In the genomic region with DNA sequence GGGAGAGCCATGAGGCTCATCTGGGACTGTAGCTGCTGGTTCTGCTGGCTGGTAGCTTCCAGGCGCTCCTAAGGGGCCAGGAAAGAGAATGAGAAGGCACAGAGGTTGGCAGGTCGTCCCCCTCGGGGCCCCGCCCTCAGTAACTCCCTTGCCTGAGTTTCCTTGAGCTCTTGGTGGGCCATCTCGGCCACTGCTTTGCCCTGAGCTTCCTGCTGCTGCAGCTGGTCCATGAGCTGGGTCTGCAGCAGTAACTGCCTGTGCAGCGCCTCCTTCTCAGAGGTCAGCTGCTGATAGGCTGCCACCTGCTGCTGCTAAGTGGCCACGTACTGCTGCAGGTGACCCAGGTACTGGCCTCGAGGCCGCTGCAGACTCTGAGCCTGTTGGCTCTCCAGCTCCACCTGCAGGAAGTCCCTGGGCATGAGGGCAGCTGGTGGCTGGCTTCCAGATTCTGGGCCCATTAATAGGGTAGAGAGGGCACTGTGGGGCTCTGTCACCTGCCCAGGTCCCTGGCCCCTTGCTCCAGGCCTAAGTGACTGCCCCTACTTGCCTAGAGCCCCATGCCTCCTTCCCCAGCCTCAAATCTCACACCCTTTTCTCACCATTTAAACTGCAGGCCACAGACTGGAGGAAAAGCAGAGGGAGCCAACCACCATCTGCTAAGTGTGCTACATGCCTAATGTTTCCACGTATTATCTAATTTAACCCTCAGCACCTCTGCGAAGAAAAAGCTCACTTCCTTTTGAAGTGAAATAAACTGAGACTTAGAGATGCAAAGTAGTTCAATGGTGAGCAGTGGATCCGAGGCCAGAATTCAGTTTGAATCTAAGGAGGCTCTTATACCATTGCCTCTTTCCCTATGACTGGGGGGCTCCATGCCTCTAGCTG, we compare ENCODE assay signal across 8 cellular contexts. TPM values are rescaled to one million over a fixed set of nuclear protein-coding genes. Genes with fewer than 3 reads are reported as not detected.
A peak's percentile ranks its signal among the peaks of the same experiment; 100 is the strongest.
DNase-seq lines count a peak whose midpoint lies in the region; ATAC-seq and TF ChIP-seq lines count a peak whose summit lies in the region.

No MANE protein-coding gene starts in this region.

- H3K4ac ChIP-seq in mesenchymal stem cell (ENCODE audit: low read depth in 1 of 2, low read length in 2 of 2): no peak overlapping the region

- no peak overlapping the region for H3K14ac ChIP-seq in mesenchymal stem cell (ENCODE audit: low read length in 2 of 2)

- H2AFZ ChIP-seq in mesenchymal stem cell (ENCODE audit: low read depth, low read length): peak overlapping the region; percentile 14

- no peak overlapping the region for H3K27ac ChIP-seq in dorsolateral prefrontal cortex
- no peak overlapping the region for H3K27ac ChIP-seq in mesenchymal stem cell (ENCODE audit: low read length, poor library complexity, severe bottlenecking)
- H3K27ac ChIP-seq in testis: no peak overlapping the region

- no peaks in the 10 kb centered on the region for H3K79me1 ChIP-seq in mesenchymal stem cell (replicated peaks; ENCODE audit: low read length, poor library complexity, severe bottlenecking)

- no peak overlapping the region for H2BK15ac ChIP-seq in mesenchymal stem cell (ENCODE audit: low read depth, poor library complexity, severe bottlenecking)

- H4K8ac ChIP-seq in mesenchymal stem cell (ENCODE audit: low read length): no peak overlapping the region

- peak; percentile 44 for DNase-seq in SIG-M5 treated with dmso at 0.1 percent for 504 hours (lab: John Stamatoyannopoulos, UW; ENCODE audit: unreplicated experiment)
- DNase-seq in SIG-M5 (lab: John Stamatoyannopoulos, UW): no peak
- DNase-seq in NCI-H1436 treated with DMSO at 0.1 percent for 48 hours (lab: John Stamatoyannopoulos, UW): peak; percentile 53
- DNase-seq in activated CD4-positive, CD25-positive, alpha-beta regulatory T cell treated with anti-CD3 and anti-CD28 coated beads, Interleukin-2, amount 50 U/mL, for 72 hours: peak; percentile 60
- DNase-seq in dorsolateral prefrontal cortex: peak in 2 of 10 donors; percentile 28 to 34
- peak; percentile 14 for DNase-seq in mesenchymal stem cell
- DNase-seq in testis: peak; percentile 67

- H2BK12ac ChIP-seq in mesenchymal stem cell (ENCODE audit: low read length in 2 of 2): no peak overlapping the region

- H3K9me3 ChIP-seq in mesenchymal stem cell (ENCODE audit: control insufficient read depth, low read length): no peaks in the 10 kb centered on the region
- H3K9me3 ChIP-seq in testis: no peaks in the 10 kb centered on the region

- H2AK5ac ChIP-seq in mesenchymal stem cell (ENCODE audit: low read length, severe bottlenecking): no peak overlapping the region

- H3K18ac ChIP-seq in mesenchymal stem cell (ENCODE audit: low read depth in 1 of 2, low read length in 2 of 2): no peak overlapping the region

- no peak overlapping the region for H2BK120ac ChIP-seq in mesenchymal stem cell (ENCODE audit: low read depth, low read length)

- no peak overlapping the region for H2BK5ac ChIP-seq in mesenchymal stem cell (ENCODE audit: low read depth, low read length, poor library complexity, severe bottlenecking)

- no peak overlapping the region for H3K23ac ChIP-seq in mesenchymal stem cell (ENCODE audit: low read length in 2 of 2)

- intact Hi-C loops in dorsolateral prefrontal cortex (cut with DNase I): no loop called here
- intact Hi-C loops in testis (cut with DNase I; ENCODE audit: low total_unique reads): no loop called here

- H3K36me3 ChIP-seq in mesenchymal stem cell (ENCODE audit: control insufficient read depth in 1 of 2, insufficient read depth in 2 of 2, low read depth in 1 of 2, low read length in 2 of 2) (no peaks in the 10 kb centered on the region), testis (ENCODE audit: low read depth, missing control alignments) (no peaks in the 10 kb centered on the region)

- peaks cover 4% of the 10 kb centered on the region for H3K4me1 ChIP-seq in mesenchymal stem cell (ENCODE audit: control insufficient read depth, insufficient read depth, low read depth, low read length)
- no peaks in the 10 kb centered on the region for H3K4me1 ChIP-seq in testis

- H3K27me3 ChIP-seq in dorsolateral prefrontal cortex: no peaks in the 10 kb centered on the region
- peaks cover 18 to 33% of the 10 kb centered on the region in 2 experiments for H3K27me3 ChIP-seq in mesenchymal stem cell (ENCODE audit: control insufficient read depth in 1 of 2, insufficient read depth in 1 of 2, low read length in 2 of 2)
- H3K27me3 ChIP-seq in testis: no peaks in the 10 kb centered on the region

- no peak for ATAC-seq in GM19324 (IDR thresholded peaks at IDR 0.05; ENCODE audit: low FRiP score, unreplicated experiment)

- TF ChIP-seq CTCF in dorsolateral prefrontal cortex (IDR thresholded peaks at IDR 0.05 in 54 of 56, conservative IDR thresholded peaks at IDR 0.05 in 2 of 56; ENCODE audit: low read depth in 1 of 56, partially characterized antibody in 56 of 56) (peak in 49 of 56 donors; percentile 15 to 64 (median 42)), testis (IDR thresholded peaks at IDR 0.05) (peak in 2 of 3 experiments; percentile 43 to 51)

- no peak for TF ChIP-seq POLR2A in testis (IDR thresholded peaks at IDR 0.05)

- no peak overlapping the region for H4K91ac ChIP-seq in mesenchymal stem cell (ENCODE audit: low read length)

- no peak overlapping the region for H3K4me3 ChIP-seq in dorsolateral prefrontal cortex
- H3K4me3 ChIP-seq in mesenchymal stem cell (ENCODE audit: insufficient read depth in 1 of 2, low read depth in 1 of 2, low read length in 2 of 2): no peak overlapping the region
- H3K4me3 ChIP-seq in testis: no peak overlapping the region

- WGBS in mesenchymal stem cell: 34% methylated on average over 9 of the region's 12 CpGs
- WGBS in testis, 2 donors: 44 to 48% methylated on average over 7 to 10 of the region's 12 CpGs

- H3K4me2 ChIP-seq in mesenchymal stem cell (ENCODE audit: low read length, poor library complexity, severe bottlenecking): no peak overlapping the region

- no peak overlapping the region for H3K9ac ChIP-seq in mesenchymal stem cell (ENCODE audit: low read length)

RNA-seq across cellular contexts. Expression of a gene that starts 10.8 kb away (rescaled TPM):
- total RNA-seq in dorsolateral prefrontal cortex: 10 to 100 TPM; 12.8 to 34.6 (median 22.3) TPM
- 11.1 TPM for polyA plus RNA-seq in mesenchymal stem cell (2013, experiment 1 of 2)
- 10.4 TPM for polyA plus RNA-seq in mesenchymal stem cell (2013, experiment 2 of 2)
- 10 to 100 TPM; 12.6 to 20.6 TPM for total RNA-seq in testis
- 16.9 TPM for polyA plus RNA-seq in testis (ENCODE audit: insufficient read depth, low read depth, low replicate concordance)

RNA-seq across cellular contexts. Expression of a gene that starts 38.8 kb away (rescaled TPM):
- 10 to 100 TPM in 94 of 120 experiments, 1 to 10 TPM in 26; 6.7 to 23.2 (median 13.5) TPM for total RNA-seq in dorsolateral prefrontal cortex
- polyA plus RNA-seq in mesenchymal stem cell (2013, experiment 1 of 2): 24.0 TPM
- 24.6 TPM for polyA plus RNA-seq in mesenchymal stem cell (2013, experiment 2 of 2)
- total RNA-seq in testis: 100 to 1,000 TPM in 1 of 2 donors, 10 to 100 TPM in 1; 74.3 to 104 TPM
- polyA plus RNA-seq in testis (ENCODE audit: insufficient read depth, low read depth, low replicate concordance): 111 TPM
